ENCODE assay signal across 17 cellular contexts in the genomic region with DNA sequence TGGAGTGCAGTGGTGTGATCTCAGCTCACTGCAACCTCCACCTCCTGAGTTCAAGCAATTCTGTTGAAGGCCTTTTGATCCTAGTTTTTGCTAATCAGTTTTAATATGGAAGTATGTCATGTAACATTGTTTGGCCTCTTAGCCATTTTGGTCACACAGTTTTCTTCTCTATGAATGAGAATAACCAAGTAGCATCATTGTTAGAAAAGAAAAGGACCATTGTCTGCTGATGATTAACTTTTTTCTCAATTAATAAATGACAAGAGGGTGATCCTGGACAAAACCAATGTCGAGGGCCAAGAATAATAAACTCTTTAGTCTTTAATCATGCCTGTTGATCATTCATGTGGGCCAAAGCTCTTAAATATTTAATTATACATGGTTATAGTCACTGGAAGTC.
"Had no signal": no experiment of that assay in that cellular context is flagged by ENCODE, and none has a peak within 500 bp of the region (broad histone marks: within the 10 kb centered on the region; RNA-seq: fewer than 3 reads in every experiment).

No MANE protein-coding gene starts in this region.

- H3K4me3 ChIP-seq: coronary artery, lower lobe of right lung, pancreas, right lobe of liver, stomach, thyroid gland, vagina had no signal

- DNase-seq: dermis blood vessel endothelial cell; effector memory CD8-positive, alpha-beta T cell; head of caudate nucleus; left ventricle myocardium superior; lower lobe of right lung; natural killer cell; pancreas; right lobe of liver; small intestine; stimulated activated CD4-positive, alpha-beta T cell treated with anti-CD3 and anti-CD28 coated beads, Interleukin-15, amount 100 ng/mL, for 24 hours; stimulated activated CD4-positive, alpha-beta T cell treated with anti-CD3 and anti-CD28 coated beads, Interleukin-2, amount 100 ng/mL, for 48 hours; stimulated activated naive B cell treated with anti-CD40 and anti-IgM and Interleukin-4, amounts not matched to agents 10 μg/mL and 1 μg/mL and 100 μg/mL, for 72 hours; stomach; thyroid gland; trophoblast cell had no signal

- ATAC-seq: effector memory CD8-positive, alpha-beta T cell; lower lobe of right lung; natural killer cell; pancreas; right lobe of liver; stimulated activated naive B cell treated with anti-CD40 and anti-IgM and Interleukin-4, amounts not matched to agents 10 μg/mL and 1 μg/mL and 100 μg/mL, for 72 hours had no signal
